ENCODE assay signal across 15 cellular contexts in the genomic region with DNA sequence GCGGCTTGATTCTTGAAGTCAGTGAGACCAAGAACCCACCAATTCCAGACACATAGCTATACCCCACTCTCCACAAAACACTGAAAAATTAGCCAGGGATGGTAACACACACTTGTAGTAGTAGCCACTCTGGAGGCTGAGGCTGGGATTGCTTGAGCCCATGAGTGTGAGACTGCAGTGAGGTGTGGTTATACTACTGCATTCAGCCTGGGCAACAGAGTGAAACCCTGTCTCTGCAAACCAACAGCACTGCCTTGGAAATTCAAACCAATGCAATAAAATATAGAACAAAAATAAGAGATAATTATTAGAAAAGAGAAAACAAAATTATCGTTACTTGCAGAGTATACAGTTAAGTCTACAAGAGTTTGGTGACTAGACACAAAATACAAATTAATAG. TPM values are rescaled to one million over a fixed set of nuclear protein-coding genes. Genes with fewer than 3 reads are reported as not detected.
DNase-seq lines count a peak whose midpoint lies in the region; ATAC-seq, FAIRE-seq and TF ChIP-seq lines count a peak whose summit lies in the region.
"Had no signal": no experiment of that assay in that cellular context is flagged by ENCODE, and none has a peak within 500 bp of the region (broad histone marks: within the 10 kb centered on the region; RNA-seq: fewer than 3 reads in every experiment).

No MANE protein-coding gene starts in this region.

- no peaks in the 10 kb centered on the region; the same call in 1 of the 2 replicates for H3K9me2 ChIP-seq in GM23338 (ENCODE audit: insufficient read depth)

- H3F3A ChIP-seq in GM23338 (replicated peaks; ENCODE audit: low read depth) = no peaks in the 10 kb centered on the region

- no peak for TF ChIP-seq EP300 in K562 (IDR thresholded peaks at IDR 0.05; ENCODE audit: low read length)

- TF ChIP-seq CTCF in K562 (IDR thresholded peaks at IDR 0.05 in 2 of 3, conservative IDR thresholded peaks at IDR 0.05 in 1 of 3; ENCODE audit: insufficient read depth in 2 of 3, low read depth in 1 of 3, low read length in 3 of 3) (no peak), GM23338 (conservative IDR thresholded peaks at IDR 0.05; ENCODE audit: low read depth in 2 of 2) (no peak), right atrium auricular region (IDR thresholded peaks at IDR 0.05) (no peak)

- H3K9ac ChIP-seq in BLaER1 (no peak overlapping the region), K562 (ENCODE audit: insufficient read depth in 1 of 2, low read depth in 2 of 2, low read length in 2 of 2) (no peak overlapping the region)

- H4K20me1 ChIP-seq in BLaER1 = peaks cover 9% of the 10 kb centered on the region
- H4K20me1 ChIP-seq in K562 (replicated peaks; ENCODE audit: control insufficient read depth, insufficient read depth, low read length) = no peaks in the 10 kb centered on the region
- H4K20me1 ChIP-seq in GM23338 (replicated peaks; ENCODE audit: insufficient read depth) = no peaks in the 10 kb centered on the region

- no peaks in the 10 kb centered on the region for H3K79me2 ChIP-seq in K562 (ENCODE audit: control insufficient read depth, insufficient read depth, low read length)
- H3K79me2 ChIP-seq in GM23338 (replicated peaks; ENCODE audit: insufficient read depth) = no peaks in the 10 kb centered on the region

- no peaks in the 10 kb centered on the region for H3K36me3 ChIP-seq in BLaER1
- H3K36me3 ChIP-seq in K562 (ENCODE audit: control insufficient read depth, insufficient read depth, low read length) = no peaks in the 10 kb centered on the region
- no peaks in the 10 kb centered on the region for H3K36me3 ChIP-seq in GM23338 (ENCODE audit: insufficient read depth)
- H3K36me3 ChIP-seq in right atrium auricular region = no peaks in the 10 kb centered on the region
- H3K36me3 ChIP-seq: heart left ventricle had no signal

- BruUV-seq in K562 (replicated peaks; lab: Mats Ljungman, UMichigan) = no TSS peak

- H3K27me3 Mint-ChIP-seq in stimulated activated memory B cell treated with anti-CD40 and anti-IgM and Interleukin-4, amounts not matched to agents 10 μg/mL and 1 μg/mL and 100 μg/mL, for 72 hours = peaks cover 74% of the 10 kb centered on the region
- peaks cover 3% of the 10 kb centered on the region for H3K27me3 Mint-ChIP-seq in GM23338 (ENCODE audit: insufficient read depth, low read depth, poor library complexity)

- H3K4me2 ChIP-seq in BLaER1 (peak overlapping the region; percentile 73), K562 (ENCODE audit: insufficient read depth, low read length) (no peak overlapping the region), GM23338 (no peak overlapping the region)

- TF ChIP-seq RAD21 in K562 (CRISPR knock-in tag; conservative IDR thresholded peaks at IDR 0.05 in 1 of 2, IDR thresholded peaks at IDR 0.05 in 1 of 2) = no peak

- peaks cover 39% of the 10 kb centered on the region for H3K4me1 ChIP-seq in BLaER1
- no peaks in the 10 kb centered on the region for H3K4me1 ChIP-seq in K562 (replicated peaks in 1 of 2; ENCODE audit: control insufficient read depth in 2 of 2, insufficient read depth in 2 of 2, low read length in 2 of 2)
- H3K4me1 ChIP-seq in GM23338 (ENCODE audit: insufficient read depth) = no peaks in the 10 kb centered on the region
- H3K4me1 ChIP-seq in right atrium auricular region = no peaks in the 10 kb centered on the region
- H3K4me1 ChIP-seq: heart left ventricle had no signal

- H3K36me3 Mint-ChIP-seq in stimulated activated memory B cell treated with anti-CD40 and anti-IgM and Interleukin-4, amounts not matched to agents 10 μg/mL and 1 μg/mL and 100 μg/mL, for 72 hours = no peaks in the 10 kb centered on the region
- peaks cover 4% of the 10 kb centered on the region; the same call in 1 of the 3 replicates for H3K36me3 Mint-ChIP-seq in GM23338 (ENCODE audit: low read depth)
- H3K36me3 Mint-ChIP-seq: activated naive CD8-positive, alpha-beta T cell had no signal

- intact Hi-C loops in K562 (cut with micrococcal nuclease) = no loop called here

- peaks cover 16% of the 10 kb centered on the region for H3K4me1 Mint-ChIP-seq in stimulated activated memory B cell treated with anti-CD40 and anti-IgM and Interleukin-4, amounts not matched to agents 10 μg/mL and 1 μg/mL and 100 μg/mL, for 72 hours
- H3K4me1 Mint-ChIP-seq in GM23338 = peaks cover 5% of the 10 kb centered on the region; the same call in 2 of the 3 replicates

- H3K9me3 Mint-ChIP-seq in stimulated activated memory B cell treated with anti-CD40 and anti-IgM and Interleukin-4, amounts not matched to agents 10 μg/mL and 1 μg/mL and 100 μg/mL, for 72 hours = no peaks in the 10 kb centered on the region
- peaks cover 9% of the 10 kb centered on the region; the same call in 1 of the 3 replicates for H3K9me3 Mint-ChIP-seq in GM23338

- no peaks in the 10 kb centered on the region for H3K9me1 ChIP-seq in K562 (ENCODE audit: control insufficient read depth, insufficient read depth, low read length)

- 0 out of 2 replicates have a peak, but pooled peaks cover 3% of the 10 kb centered on the region for H3K27me3 ChIP-seq in BLaER1
- no peaks in the 10 kb centered on the region for H3K27me3 ChIP-seq in K562 (ENCODE audit: control insufficient read depth in 2 of 2, insufficient read depth in 2 of 2, low read length in 2 of 2)
- no peaks in the 10 kb centered on the region for H3K27me3 ChIP-seq in GM23338 (ENCODE audit: insufficient read depth)
- H3K27me3 ChIP-seq in right atrium auricular region = no peaks in the 10 kb centered on the region
- H3K27me3 ChIP-seq: heart left ventricle had no signal

- H2AFZ ChIP-seq in K562 (ENCODE audit: low read depth, low read length) (no peak overlapping the region), GM23338 (no peak overlapping the region)

- H3K9me3 ChIP-seq in BLaER1 = peaks cover 8% of the 10 kb centered on the region
- H3K9me3 ChIP-seq in K562 (replicated peaks; ENCODE audit: control insufficient read depth, insufficient read depth, low read depth, low read length) = no peaks in the 10 kb centered on the region
- no peaks in the 10 kb centered on the region for H3K9me3 ChIP-seq in right atrium auricular region
- H3K9me3 ChIP-seq: heart left ventricle had no signal

- POLR2A ChIA-PET in K562 (lab: Yijun Ruan, JAX) = interaction anchor here (1.4 kb wide), 1 partner anchor 16 kb away, joined by 3 read pairs; no protein-coding TSS in a partner anchor

- no peak for DNase-seq in K562 (ENCODE audit: extremely low read depth in 1 of 4, low spot score in 3 of 4)
- DNase-seq in GM23338 (ENCODE audit: low spot score) = no peak
- no peak for DNase-seq in right atrium auricular region (ENCODE audit: low spot score)
- no peak for DNase-seq in GM12891 (ENCODE audit: insufficient read length, low spot score)
- DNase-seq: activated CD4-positive, alpha-beta T cell treated with anti-CD3 and anti-CD28 coated beads, Interleukin-2, amount 50 U/mL, for 1 hour; heart left ventricle; MM.1S; NCI-H446 treated with DMSO at 0.1 percent for 48 hours had no signal

- TF ChIP-seq POLR2A in K562 (conservative IDR thresholded peaks at IDR 0.05) (no peak), GM12891 (IDR thresholded peaks at IDR 0.05; ENCODE audit: low read depth, low read length) (no peak)

- no peak overlapping the region for H3K27ac Mint-ChIP-seq in stimulated activated memory B cell treated with anti-CD40 and anti-IgM and Interleukin-4, amounts not matched to agents 10 μg/mL and 1 μg/mL and 100 μg/mL, for 72 hours
- H3K27ac Mint-ChIP-seq in GM23338 = no peak overlapping the region
- H3K27ac Mint-ChIP-seq: activated naive CD8-positive, alpha-beta T cell had no signal

- H3K27ac ChIP-seq in BLaER1 (no peak overlapping the region), K562 (ENCODE audit: extremely low read depth, low read depth, low read length) (no peak overlapping the region), GM23338 (ENCODE audit: low read depth) (no peak overlapping the region), right atrium auricular region (no peak overlapping the region)
- H3K27ac ChIP-seq: heart left ventricle, SK-N-MC had no signal

- no peak overlapping the region for H3K4me3 Mint-ChIP-seq in stimulated activated memory B cell treated with anti-CD40 and anti-IgM and Interleukin-4, amounts not matched to agents 10 μg/mL and 1 μg/mL and 100 μg/mL, for 72 hours
- no peak overlapping the region for H3K4me3 Mint-ChIP-seq in GM23338
- H3K4me3 Mint-ChIP-seq: activated naive CD8-positive, alpha-beta T cell had no signal

- H3K4me3 ChIP-seq in BLaER1 (no peak overlapping the region), K562 (no peak overlapping the region), GM23338 (no peak overlapping the region), right atrium auricular region (no peak overlapping the region)
- H3K4me3 ChIP-seq: heart left ventricle, lung, SK-N-MC had no signal

- FAIRE-seq in K562 (lab: Jason Lieb, UNC) (no peak), GM12891 (lab: Jason Lieb, UNC) (no peak)

- WGBS in K562 (ENCODE audit: insufficient coverage, low coverage, missing lambda C conversion rate) = 38% methylated on average over 1 of the region's 2 CpGs

- ATAC-seq in GM19397 (IDR thresholded peaks at IDR 0.05; ENCODE audit: unreplicated experiment) (peak; percentile 10), HG03108 (IDR thresholded peaks at IDR 0.05; ENCODE audit: unreplicated experiment) (peak; percentile 15), K562 (peak; percentile 39; the same call in 2 of the 3 replicates), GM23338 (no peak)
- no peak for ATAC-seq in stimulated activated memory B cell treated with anti-CD40 and anti-IgM and Interleukin-4, amounts not matched to agents 10 μg/mL and 1 μg/mL and 100 μg/mL, for 72 hours
- ATAC-seq: heart left ventricle had no signal

- in situ Hi-C loops in K562 (cut with MboI) = no loop called here

- CTCF ChIA-PET in K562 (lab: Yijun Ruan, JAX; ENCODE audit: low intra/inter-chr PET ratio) = no interaction called here

RNA-seq across cellular contexts. Expression of gene PRDM10, which starts 20.2 kb away (rescaled TPM):
- total RNA-seq in K562 (2011; cell fraction: chromatin; rRNA removed; ENCODE audit: low replicate concordance) = 43.6 and 51.3 TPM in 2 replicates
- total RNA-seq in K562 (2011; cell fraction: nucleolus; rRNA removed) = 17.5 and 22.8 TPM in 2 replicates
- 9.8 and 24.3 TPM in 2 replicates for total RNA-seq in K562 (2011; cell fraction: nucleoplasm; rRNA removed)
- total RNA-seq in K562 (2014; rRNA removed) (4.7 and 5.1 TPM in 2 replicates), K562 (2014; rRNA removed; fragmentation: Illumina TruSeq; extraction: Trizol) (4.3 and 4.4 TPM in 2 replicates), K562 (2015; rRNA removed; fragmentation: Illumina TruSeq; extraction: Trizol) (4.9 TPM in 2 replicates), K562 (2021) (8.9 and 9.3 TPM in 2 replicates), right atrium auricular region (1 to 10 TPM; 4.3 TPM)
- polyA plus RNA-seq in K562 (2011; rRNA removed) (4.5 and 7.0 TPM in 2 replicates), K562 (2014; fragmentation: Illumina TruSeq; extraction: Trizol) (4.9 and 6.7 TPM in 2 replicates), K562 (2014; fragmentation: Nextera tagmentation; extraction: Ambion mirVana) (under 1 TPM; 0.89 to 0.94 TPM), K562 (2014; rRNA removed) (3.1 and 4.2 TPM in 2 replicates), GM23338 (2016; fragmentation: Nextera tagmentation; extraction: Ambion mirVana) (4.0 and 5.2 TPM in 2 replicates)
- 10.6 and 14.2 TPM in 2 replicates for polyA plus RNA-seq in K562 (2011; cell fraction: cytosol; rRNA removed)
- polyA plus RNA-seq in K562 (2011; cell fraction: nucleus; rRNA removed) = 10.6 and 27.2 TPM in 2 replicates
- polyA plus RNA-seq in K562 (2012) = 2.6 and 3.4 TPM in 2 replicates
- 14.6 and 17.6 TPM in 2 replicates for polyA minus RNA-seq in K562 (2011; rRNA and poly(A)+ RNA removed)
- polyA minus RNA-seq in K562 (2011; cell fraction: cytosol; rRNA and poly(A)+ RNA removed) = 10.1 and 14.1 TPM in 2 replicates
- 8.3 and 11.3 TPM in 2 replicates for polyA minus RNA-seq in K562 (2011; cell fraction: nucleus; rRNA and poly(A)+ RNA removed)
- total RNA-seq in GM23338 (2014; rRNA removed; shearing (Covaris generic)) = 12.5 and 14.9 TPM in 2 replicates
- 1.6 TPM for polyA plus RNA-seq in GM12891 (2012; ENCODE audit: low read depth, missing spikeins)

RNA-seq across cellular contexts. Expression of gene APLP2, which starts 46.9 kb away (rescaled TPM):
- total RNA-seq in K562 (2011; cell fraction: chromatin; rRNA removed; ENCODE audit: low replicate concordance) = 172 and 218 TPM in 2 replicates
- 144 and 155 TPM in 2 replicates for total RNA-seq in K562 (2011; cell fraction: nucleolus; rRNA removed)
- total RNA-seq in K562 (2011; cell fraction: nucleoplasm; rRNA removed) = 223 and 231 TPM in 2 replicates
- total RNA-seq in K562 (2014; rRNA removed) (112 and 119 TPM in 2 replicates), K562 (2014; rRNA removed; fragmentation: Illumina TruSeq; extraction: Trizol) (98.9 and 103 TPM in 2 replicates), K562 (2015; rRNA removed; fragmentation: Illumina TruSeq; extraction: Trizol) (113 and 118 TPM in 2 replicates), K562 (2021) (126 and 138 TPM in 2 replicates), right atrium auricular region (100 to 1,000 TPM; 326 to 454 TPM)
- polyA plus RNA-seq in K562 (2011; rRNA removed) (96.7 and 123 TPM in 2 replicates), K562 (2014; fragmentation: Illumina TruSeq; extraction: Trizol) (153 and 164 TPM in 2 replicates), K562 (2014; fragmentation: Nextera tagmentation; extraction: Ambion mirVana) (10 to 100 TPM; 17.4 to 20.3 TPM), K562 (2014; rRNA removed) (111 and 116 TPM in 2 replicates), GM23338 (2016; fragmentation: Nextera tagmentation; extraction: Ambion mirVana) (312 and 362 TPM in 2 replicates)
- polyA plus RNA-seq in K562 (2011; cell fraction: cytosol; rRNA removed) = 49.3 and 68.5 TPM in 2 replicates
- 59.6 and 88.1 TPM in 2 replicates for polyA plus RNA-seq in K562 (2011; cell fraction: nucleus; rRNA removed)
- polyA plus RNA-seq in K562 (2012) = 118 and 143 TPM in 2 replicates
- polyA minus RNA-seq in K562 (2011; rRNA and poly(A)+ RNA removed) = 107 and 149 TPM in 2 replicates
- 41.6 and 47.6 TPM in 2 replicates for polyA minus RNA-seq in K562 (2011; cell fraction: cytosol; rRNA and poly(A)+ RNA removed)
- 28.7 and 31.2 TPM in 2 replicates for polyA minus RNA-seq in K562 (2011; cell fraction: nucleus; rRNA and poly(A)+ RNA removed)
- total RNA-seq in GM23338 (2014; rRNA removed; shearing (Covaris generic)) = 291 and 322 TPM in 2 replicates
- polyA plus RNA-seq in GM12891 (2012; ENCODE audit: low read depth, missing spikeins) = 5.1 TPM

Comparison
In these comparisons a context has a peak if more than half of its experiments do, and no peak if none do; other contexts are left out.
1. ATAC-seq: peak in GM19397 (single experiment), HG03108 (single experiment) and K562 (single experiment); none in stimulated activated memory B cell treated with anti-CD40 and anti-IgM and Interleukin-4, amounts not matched to agents 10 μg/mL and 1 μg/mL and 100 μg/mL, for 72 hours (single experiment) and GM23338 (single experiment).